In the genomic region with DNA sequence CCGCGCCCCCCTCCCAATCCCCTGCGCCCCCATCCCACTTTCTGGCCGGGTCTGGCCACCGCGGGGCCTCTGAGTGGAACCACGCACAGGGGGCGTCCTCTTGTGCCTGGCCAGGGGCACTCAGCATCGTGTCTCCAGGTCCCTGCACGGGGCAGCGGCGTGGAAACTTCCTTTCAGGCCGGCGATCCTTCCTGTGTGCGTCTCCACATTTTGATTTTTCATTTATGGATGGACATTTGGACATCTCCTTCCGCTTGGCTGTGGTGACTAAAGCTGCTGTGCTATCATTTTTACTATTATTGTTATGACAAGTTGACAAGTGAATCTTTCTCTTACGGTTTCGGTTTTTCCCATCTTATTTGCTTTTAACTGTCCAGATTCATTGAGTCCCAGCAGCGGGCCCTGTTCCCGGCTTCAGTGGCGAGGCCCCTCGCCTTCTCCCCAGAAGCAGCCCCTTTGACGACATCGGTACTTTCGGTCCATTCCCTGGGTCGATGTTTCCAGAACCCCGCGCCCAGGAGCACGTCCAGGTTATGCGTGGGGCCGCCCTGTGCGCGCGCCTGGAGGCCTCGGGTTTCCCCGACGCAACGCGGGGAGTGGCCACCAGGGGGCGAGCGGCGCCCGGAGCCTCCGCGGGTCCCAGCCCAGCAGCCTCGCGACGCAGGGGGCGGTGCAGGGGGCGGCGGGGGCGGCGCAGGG, we compare ENCODE assay signal across 8 cellular contexts. TPM values are rescaled to one million over a fixed set of nuclear protein-coding genes. Genes with fewer than 3 reads are reported as not detected.
DNase-seq lines count a peak whose midpoint lies in the region; ATAC-seq and TF ChIP-seq lines count a peak whose summit lies in the region.

No MANE protein-coding gene starts in this region.

- H3K4me3 Mint-ChIP-seq in T-helper 17 cell = peak overlapping the region; percentile 96

- H3K4me1 Mint-ChIP-seq in T-helper 17 cell = peaks cover 29% of the 10 kb centered on the region

- peaks cover 4% of the 10 kb centered on the region for H3K4me1 ChIP-seq in psoas muscle
- no peaks in the 10 kb centered on the region for H3K4me1 ChIP-seq in urinary bladder (ENCODE audit: insufficient read depth)

- no peaks in the 10 kb centered on the region for H3K9me3 ChIP-seq in MG63
- no peaks in the 10 kb centered on the region for H3K9me3 ChIP-seq in T-helper 17 cell (ENCODE audit: control insufficient read depth, low read length, poor library complexity, severe bottlenecking)
- no peaks in the 10 kb centered on the region for H3K9me3 ChIP-seq in psoas muscle

- intact Hi-C loops in left ventricle myocardium superior (cut with micrococcal nuclease) (loop anchor here (10.0 kb wide), 1 partner anchor 270 kb away; no protein-coding TSS in a partner anchor), psoas muscle (cut with DNase I) (loop anchor here (1.0 to 5.0 kb wide), 3 partner anchors 266 to 368 kb away; no protein-coding TSS in a partner anchor)

- peak overlapping the region; percentile 26; the same call in 1 of the 2 replicates for H3K27ac ChIP-seq in C4-2B
- H3K27ac ChIP-seq in psoas muscle = no peak overlapping the region
- no peak overlapping the region for H3K27ac ChIP-seq in urinary bladder (ENCODE audit: low read depth)

- peak overlapping the region; percentile 54 for H3K4me3 ChIP-seq in MG63
- H3K4me3 ChIP-seq in psoas muscle = peak overlapping the region; percentile 67
- H3K4me3 ChIP-seq in urinary bladder (ENCODE audit: low read depth, low read length) = peak overlapping the region; percentile 29

- H3K36me3 ChIP-seq in MG63 = no peaks in the 10 kb centered on the region
- no peaks in the 10 kb centered on the region for H3K36me3 ChIP-seq in psoas muscle (ENCODE audit: insufficient read depth in 1 of 2, low read depth in 1 of 2)
- no peaks in the 10 kb centered on the region for H3K36me3 ChIP-seq in urinary bladder (ENCODE audit: insufficient read depth)

- DNase-seq in MG63 = peak; percentile 78
- DNase-seq in T-helper 17 cell = peak; percentile 84 to 96 (median 88)
- DNase-seq in amniotic epithelial cell (ENCODE audit: low read depth) = peak; percentile 36
- peak; percentile 93 for DNase-seq in left ventricle myocardium superior
- peak; percentile 81 to 91 for DNase-seq in psoas muscle

- H3K27ac Mint-ChIP-seq in T-helper 17 cell = peak overlapping the region; percentile 92

- no peaks in the 10 kb centered on the region for H3K36me3 Mint-ChIP-seq in T-helper 17 cell (ENCODE audit: low read depth)

- ATAC-seq in GM21447 (IDR thresholded peaks at IDR 0.05; ENCODE audit: unreplicated experiment) (peak; percentile 36), T-helper 17 cell (peak; percentile 89), left ventricle myocardium superior (peak; percentile 80), psoas muscle (peak; percentile 66 to 82 (median 76))

- H3K27me3 Mint-ChIP-seq in T-helper 17 cell = no peaks in the 10 kb centered on the region

- TF ChIP-seq CTCF in C4-2B (conservative IDR thresholded peaks at IDR 0.05) (peak; percentile 73), psoas muscle (IDR thresholded peaks at IDR 0.05) (peak; percentile 78)

- 0 to 2% (median 1%) methylated on average over 44 to 51 of the region's 53 CpGs for WGBS in psoas muscle, 3 donors
- WGBS in urinary bladder = 2% methylated on average over 53 of the region's 53 CpGs

- H3K27me3 ChIP-seq in MG63 (no peaks in the 10 kb centered on the region; the same call in 1 of the 2 replicates), psoas muscle (ENCODE audit: insufficient read depth in 3 of 3, low read length in 2 of 3) (peaks cover 0 to 24% (median 9%) of the 10 kb centered on the region in 3 donors)

RNA-seq across cellular contexts. Expression of a gene that starts 12.4 kb away (rescaled TPM):
- 25.5 and 26.7 TPM in 2 replicates for total RNA-seq in MG63 (2014; rRNA removed; shearing (Covaris generic); ENCODE audit: low replicate concordance)
- total RNA-seq in T-helper 17 cell = 10 to 100 TPM; 10.8 to 13.7 TPM
- 7.6 TPM for total RNA-seq in left ventricle myocardium superior
- 1 to 10 TPM; 1.4 to 2.8 (median 1.9) TPM for total RNA-seq in psoas muscle
- 1 to 10 TPM; 2.3 to 3.8 (median 3.1) TPM for polyA plus RNA-seq in psoas muscle
- total RNA-seq in urinary bladder = 4.2 TPM
- 7.5 TPM for polyA plus RNA-seq in urinary bladder

Comparison
In these comparisons a context has a peak if more than half of its experiments do, and no peak if none do; other contexts are left out.
1. ATAC-seq: peak in every context shown above with its lines; median percentile 89 in T-helper 17 cell; 80 in left ventricle myocardium superior; 76 in psoas muscle; 36 in GM21447.
2. DNase-seq: peak in every context shown above with its lines; median percentile 93 in left ventricle myocardium superior; 88 in T-helper 17 cell; 86 in psoas muscle; 78 in MG63; 36 in amniotic epithelial cell.